9 cellular contexts compared by ENCODE assay signal in the genomic region with DNA sequence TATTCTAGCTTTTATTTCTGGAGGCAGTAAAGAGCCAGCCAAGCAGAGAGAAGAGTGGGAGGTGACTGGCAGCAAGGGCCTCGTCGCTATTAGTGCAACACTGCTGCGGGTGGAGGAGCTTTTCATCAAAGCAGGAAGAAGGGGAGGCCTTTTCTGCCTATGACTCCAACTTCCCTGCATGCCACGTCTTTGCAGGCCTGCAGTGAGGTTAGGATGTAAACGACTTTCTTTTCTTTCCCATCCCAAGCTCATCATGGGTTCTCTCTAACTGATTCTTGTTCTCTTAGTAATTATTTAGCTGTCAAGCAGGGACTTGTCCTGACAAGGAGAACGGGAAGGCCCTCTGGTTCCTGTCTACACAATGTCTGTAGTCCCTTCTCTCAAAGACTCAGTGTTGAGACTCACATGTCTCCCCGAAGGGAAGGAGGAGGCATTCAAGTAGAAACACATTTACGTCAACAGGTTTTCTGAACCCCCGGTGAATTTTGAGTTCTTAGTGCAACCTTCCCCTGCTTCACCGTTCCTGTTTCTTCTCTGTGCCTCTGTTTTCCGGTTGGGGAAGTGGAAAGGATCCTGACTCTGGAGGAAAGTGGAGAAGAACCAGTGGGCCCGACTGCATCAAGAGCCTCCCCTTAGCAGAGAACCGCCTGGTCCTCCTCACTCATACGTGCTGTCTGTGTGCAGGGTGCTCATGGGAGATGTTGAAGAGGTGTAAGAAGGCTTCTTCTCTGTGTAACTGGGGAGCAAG. TPM values are rescaled to one million over a fixed set of nuclear protein-coding genes. Genes with fewer than 3 reads are reported as not detected.
DNase-seq lines count a peak whose midpoint lies in the region; ATAC-seq, FAIRE-seq and TF ChIP-seq lines count a peak whose summit lies in the region.
"Had no signal": no experiment of that assay in that cellular context is flagged by ENCODE, and none has a peak within 500 bp of the region (broad histone marks: within the 10 kb centered on the region; RNA-seq: fewer than 3 reads in every experiment).

No MANE protein-coding gene starts in this region.

- H2BK12ac ChIP-seq in mesenchymal stem cell (ENCODE audit: low read length in 2 of 2) = no peak overlapping the region

- no peak for TF ChIP-seq POLR2A in GM12891 (IDR thresholded peaks at IDR 0.05; ENCODE audit: low read depth, low read length)

- H4K8ac ChIP-seq in mesenchymal stem cell (ENCODE audit: low read length) = peak overlapping the region; percentile 57

- H3K79me2 ChIP-seq in Karpas-422 (ENCODE audit: low read length) = peaks cover 80% of the 10 kb centered on the region

- H3K4me3 Mint-ChIP-seq in activated CD4-positive, alpha-beta T cell treated with anti-CD3 and anti-CD28 coated beads for 36 hours = peak overlapping the region; percentile 71

- H2BK15ac ChIP-seq in mesenchymal stem cell (ENCODE audit: low read depth, poor library complexity, severe bottlenecking) = no peak overlapping the region

- H2BK5ac ChIP-seq in mesenchymal stem cell (ENCODE audit: low read depth, low read length, poor library complexity, severe bottlenecking) = no peak overlapping the region

- H3K27me3 Mint-ChIP-seq in activated CD4-positive, alpha-beta T cell treated with anti-CD3 and anti-CD28 coated beads for 36 hours = no peaks in the 10 kb centered on the region

- H3K27ac Mint-ChIP-seq in activated CD4-positive, alpha-beta T cell treated with anti-CD3 and anti-CD28 coated beads for 36 hours = peak overlapping the region; percentile 99

- no peak overlapping the region for H2BK120ac ChIP-seq in mesenchymal stem cell (ENCODE audit: low read depth, low read length)

- TF ChIP-seq CTCF in choroid plexus epithelial cell (conservative IDR thresholded peaks at IDR 0.05; ENCODE audit: low read depth, low read length) = peak; percentile 26

- 58% methylated on average over 12 of the region's 14 CpGs for WGBS in mesenchymal stem cell

- H3K9me3 Mint-ChIP-seq in activated CD4-positive, alpha-beta T cell treated with anti-CD3 and anti-CD28 coated beads for 36 hours (ENCODE audit: low read depth) = no peaks in the 10 kb centered on the region

- peaks cover 88% of the 10 kb centered on the region for H3K4me1 ChIP-seq in Karpas-422 (ENCODE audit: low read length)
- H3K4me1 ChIP-seq in mesenchymal stem cell (ENCODE audit: control insufficient read depth, insufficient read depth, low read depth, low read length) = peaks cover 10% of the 10 kb centered on the region

- peak overlapping the region in 1 of 2 experiments; percentile 35 for H3K4ac ChIP-seq in mesenchymal stem cell (ENCODE audit: low read depth in 1 of 2, low read length in 2 of 2)

- no peaks in the 10 kb centered on the region for H3K9me3 ChIP-seq in Karpas-422 (ENCODE audit: low read length)
- no peaks in the 10 kb centered on the region for H3K9me3 ChIP-seq in mesenchymal stem cell (ENCODE audit: control insufficient read depth, low read length)

- ATAC-seq in activated CD4-positive, alpha-beta T cell treated with anti-CD3 and anti-CD28 coated beads for 36 hours = peak; percentile 87
- no peak for ATAC-seq in GM21515 (IDR thresholded peaks at IDR 0.05; ENCODE audit: unreplicated experiment)

- H3K79me1 ChIP-seq in mesenchymal stem cell (replicated peaks; ENCODE audit: low read length, poor library complexity, severe bottlenecking) = peaks cover 20% of the 10 kb centered on the region

- no peak for DNase-seq in GM12891 (ENCODE audit: insufficient read length, low spot score)
- peak; percentile 87 for DNase-seq in Karpas-422
- DNase-seq in activated CD4-positive, alpha-beta T cell treated with anti-CD3 and anti-CD28 coated beads for 36 hours = peak; percentile 85
- peak; percentile 86 for DNase-seq in choroid plexus epithelial cell (ENCODE audit: low read depth)
- DNase-seq in mesenchymal stem cell = peak; percentile 81
- peak; percentile 35 for DNase-seq in stimulated activated CD8-positive, alpha-beta memory T cell treated with anti-CD3 and anti-CD28 coated beads, Interleukin-12 subunit alpha, Interleukin-12 subunit beta, amount 100 ng/mL, for 24 hours (ENCODE audit: extremely low read depth)
- no peak for DNase-seq in NCI-H524 (lab: John Stamatoyannopoulos, UW)

- H3K14ac ChIP-seq in mesenchymal stem cell (ENCODE audit: low read length in 2 of 2) = no peak overlapping the region

- peak overlapping the region; percentile 84 for H3K4me2 ChIP-seq in Karpas-422 (ENCODE audit: low read depth, low read length, poor library complexity, severe bottlenecking)
- H3K4me2 ChIP-seq in mesenchymal stem cell (ENCODE audit: low read length, poor library complexity, severe bottlenecking) = no peak overlapping the region

- peaks cover 77% of the 10 kb centered on the region for H3K4me1 Mint-ChIP-seq in activated CD4-positive, alpha-beta T cell treated with anti-CD3 and anti-CD28 coated beads for 36 hours

- H3K23ac ChIP-seq in mesenchymal stem cell (ENCODE audit: low read length in 2 of 2) = no peak overlapping the region

- H3K36me3 Mint-ChIP-seq in activated CD4-positive, alpha-beta T cell treated with anti-CD3 and anti-CD28 coated beads for 36 hours (ENCODE audit: low read depth) = no peaks in the 10 kb centered on the region

- H3K27ac ChIP-seq in Karpas-422 (ENCODE audit: low read length) = peak overlapping the region; percentile 95
- H3K27ac ChIP-seq in mesenchymal stem cell (ENCODE audit: low read length, poor library complexity, severe bottlenecking) = peak overlapping the region; percentile 71

- H2AFZ ChIP-seq in Karpas-422 (ENCODE audit: low read length) (0 out of 2 replicates have a peak overlapping the region, but pooled peaks have one; percentile 8), mesenchymal stem cell (ENCODE audit: low read depth, low read length) (no peak overlapping the region)

- no peaks in the 10 kb centered on the region for H3K9me2 ChIP-seq in Karpas-422 (replicated peaks; ENCODE audit: insufficient read depth, low read length)

- FAIRE-seq in GM12891 (lab: Jason Lieb, UNC) = peak; percentile 92
- FAIRE-seq: endometrium had no signal

- intact Hi-C loops in activated CD4-positive, alpha-beta T cell treated with anti-CD3 and anti-CD28 coated beads for 36 hours (cut with DNase I, micrococcal nuclease) = loop anchor here (1.0 to 2.0 kb wide), 4 partner anchors 12 to 58 kb away; no protein-coding TSS in a partner anchor

- H3K36me3 ChIP-seq in Karpas-422 (ENCODE audit: insufficient read depth, low read length) = no peaks in the 10 kb centered on the region
- no peaks in the 10 kb centered on the region for H3K36me3 ChIP-seq in mesenchymal stem cell (ENCODE audit: control insufficient read depth in 1 of 2, insufficient read depth in 2 of 2, low read depth in 1 of 2, low read length in 2 of 2)

- H4K91ac ChIP-seq in mesenchymal stem cell (ENCODE audit: low read length) = no peak overlapping the region

- H3K18ac ChIP-seq in mesenchymal stem cell (ENCODE audit: low read depth in 1 of 2, low read length in 2 of 2) = peak overlapping the region in 1 of 2 experiments; percentile 13

- no peaks in the 10 kb centered on the region for H4K20me1 ChIP-seq in Karpas-422 (ENCODE audit: insufficient read depth, low read depth, low read length)

- POLR2A ChIA-PET in activated CD4-positive, alpha-beta T cell treated with anti-CD3 and anti-CD28 coated beads for 36 hours (lab: Charles Lee) = interaction anchor here (0.6 to 1.0 kb wide), 2 partner anchors 8 to 56 kb away, joined by 4 to 6 read pairs; no protein-coding TSS in a partner anchor

- H3K27me3 ChIP-seq in Karpas-422 (ENCODE audit: low read length) = no peaks in the 10 kb centered on the region
- H3K27me3 ChIP-seq in mesenchymal stem cell (ENCODE audit: control insufficient read depth in 1 of 2, insufficient read depth in 1 of 2, low read length in 2 of 2) = no peaks in the 10 kb centered on the region

- CTCF ChIA-PET in activated CD4-positive, alpha-beta T cell treated with anti-CD3 and anti-CD28 coated beads for 36 hours (lab: Charles Lee) = interaction anchor here (0.5 to 3.3 kb wide), 13 partner anchors 9 to 115 kb away, joined by 3 to 14 read pairs (median 4); no protein-coding TSS in a partner anchor

- H2AK5ac ChIP-seq in mesenchymal stem cell (ENCODE audit: low read length, severe bottlenecking) = peak overlapping the region; percentile 37

- H3K4me3 ChIP-seq in Karpas-422 (ENCODE audit: low read length) = peak overlapping the region; percentile 58
- no peak overlapping the region for H3K4me3 ChIP-seq in choroid plexus epithelial cell (ENCODE audit: low read depth, low read length)
- H3K4me3 ChIP-seq in mesenchymal stem cell (ENCODE audit: insufficient read depth in 1 of 2, low read depth in 1 of 2, low read length in 2 of 2) = peak overlapping the region in 1 of 2 experiments; percentile 39

- H3K9ac ChIP-seq in Karpas-422 (ENCODE audit: low read length) (peak overlapping the region; percentile 75), mesenchymal stem cell (ENCODE audit: low read length) (peak overlapping the region; percentile 82)

TF ChIP-seq in GM12891, 5 proteins besides CTCF, POLR2A, EP300 and RAD21:
- TF ChIP-seq POU2F2 (IDR thresholded peaks at IDR 0.05; ENCODE audit: low read depth, low read length) (no peak), SPI1 (IDR thresholded peaks at IDR 0.05; ENCODE audit: low read depth, low read length) (peak; percentile 63), PAX5 (IDR thresholded peaks at IDR 0.05; ENCODE audit: insufficient read depth, low read length, severe bottlenecking) (peak; percentile 78), POLR2AphosphoS5 (IDR thresholded peaks at IDR 0.05; ENCODE audit: low read depth, low read length) (no peak), TAF1 (IDR thresholded peaks at IDR 0.05; ENCODE audit: low read depth, low read length) (no peak)

RNA-seq across cellular contexts. Expression of a gene that starts 56.9 kb away (rescaled TPM):
- polyA plus RNA-seq in GM12891 (2012; ENCODE audit: low read depth, missing spikeins) = 52.7 TPM
- 60.5 and 81.1 TPM in 2 replicates for total RNA-seq in Karpas-422 (2014; rRNA removed; shearing (Covaris generic); ENCODE audit: low replicate concordance)
- 10 to 100 TPM; 76.6 to 90.7 TPM for total RNA-seq in activated CD4-positive, alpha-beta T cell treated with anti-CD3 and anti-CD28 coated beads for 36 hours
- 52.9 TPM for polyA plus RNA-seq in mesenchymal stem cell (2013, experiment 1 of 2)
- polyA plus RNA-seq in mesenchymal stem cell (2013, experiment 2 of 2) = 52.3 TPM

Comparison
In these comparisons a context has a peak if more than half of its experiments do, and no peak if none do; other contexts are left out.
1. DNase-seq: peak in Karpas-422 (single experiment), activated CD4-positive, alpha-beta T cell treated with anti-CD3 and anti-CD28 coated beads for 36 hours (single experiment), choroid plexus epithelial cell (single experiment), mesenchymal stem cell (single experiment) and stimulated activated CD8-positive, alpha-beta memory T cell treated with anti-CD3 and anti-CD28 coated beads, Interleukin-12 subunit alpha, Interleukin-12 subunit beta, amount 100 ng/mL, for 24 hours (single experiment); none in GM12891 (single experiment) and NCI-H524 (0 of 2).